8 cellular contexts compared by ENCODE assay signal in genomic region chr1:244970236-244970652, GRCh38.
DNase-seq lines count a peak whose midpoint lies in the region; ATAC-seq and TF ChIP-seq lines count a peak whose summit lies in the region.

No MANE protein-coding gene starts in this region.

- no peaks in the 10 kb centered on the region for H3K9me3 ChIP-seq in endodermal cell (ENCODE audit: control insufficient read depth, low read length)
- H3K9me3 ChIP-seq in muscle layer of duodenum (ENCODE audit: control insufficient read depth in 1 of 2, low read length in 2 of 2) = no peaks in the 10 kb centered on the region
- no peaks in the 10 kb centered on the region for H3K9me3 ChIP-seq in suprapubic skin

- peak overlapping the region; percentile 94 for H3K4me3 Mint-ChIP-seq in activated CD4-positive, alpha-beta T cell treated with anti-CD3 and anti-CD28 coated beads, Interleukin-2, amount 10 ng/mL, durations not matched to agents 24 days and 14 days
- H3K4me3 Mint-ChIP-seq in endodermal cell = peak overlapping the region; percentile 83

- no peaks in the 10 kb centered on the region for H3K36me3 Mint-ChIP-seq in activated CD4-positive, alpha-beta T cell treated with anti-CD3 and anti-CD28 coated beads, Interleukin-2, amount 10 ng/mL, durations not matched to agents 24 days and 14 days (ENCODE audit: low read depth)
- H3K36me3 Mint-ChIP-seq in endodermal cell (ENCODE audit: low read depth) = peaks cover 9% of the 10 kb centered on the region

- H3K36me3 ChIP-seq in endodermal cell (ENCODE audit: control insufficient read depth, insufficient read depth, low read length) (no peaks in the 10 kb centered on the region), muscle layer of duodenum (ENCODE audit: control insufficient read depth in 1 of 2, insufficient read depth in 2 of 2, low read length in 2 of 2) (peaks cover 0 to 19% of the 10 kb centered on the region in 2 donors), suprapubic skin (no peaks in the 10 kb centered on the region)

- 0% methylated on average over 4 to 36 of the region's 49 CpGs for WGBS in endodermal cell (ENCODE audit: insufficient coverage in 1 of 2, insufficient read length in 1 of 2), 2 experiments
- no CpG with 5 or more reads among the region's 49 CpGs for WGBS in suprapubic skin

- H3K9ac ChIP-seq in endodermal cell (ENCODE audit: extremely low read depth, low read length, poor library complexity, severe bottlenecking) = peak overlapping the region; percentile 99

- ATAC-seq in GM19025 (IDR thresholded peaks at IDR 0.05; ENCODE audit: low read depth, unreplicated experiment) (peak; percentile 64), HG03159 (IDR thresholded peaks at IDR 0.05; ENCODE audit: unreplicated experiment) (peak; percentile 58)

- H3K4me1 ChIP-seq in endodermal cell (ENCODE audit: control insufficient read depth, insufficient read depth, low read length) (peaks cover 2% of the 10 kb centered on the region), muscle layer of duodenum (ENCODE audit: control insufficient read depth in 1 of 2, insufficient read depth in 2 of 2, low read length in 2 of 2) (peaks cover 3 to 11% of the 10 kb centered on the region in 2 donors), suprapubic skin (peaks cover 13% of the 10 kb centered on the region)

- intact Hi-C loops in activated CD4-positive, alpha-beta T cell treated with anti-CD3 and anti-CD28 coated beads, Interleukin-2, amount 10 ng/mL, durations not matched to agents 24 days and 14 days (cut with micrococcal nuclease) = loop anchor here (1.0 to 10.0 kb wide), 10 partner anchors 51 to 1713 kb away; partner anchors contain the start of genes COX20, HNRNPU, SDCCAG8 and SMYD3

- no peaks in the 10 kb centered on the region for H3K27me3 ChIP-seq in endodermal cell (ENCODE audit: control insufficient read depth, insufficient read depth, low read length, poor library complexity, severe bottlenecking)
- no peaks in the 10 kb centered on the region for H3K27me3 ChIP-seq in muscle layer of duodenum (ENCODE audit: low read depth, low read length)
- no peaks in the 10 kb centered on the region for H3K27me3 ChIP-seq in suprapubic skin

- peak overlapping the region; percentile 99 for H3K27ac Mint-ChIP-seq in activated CD4-positive, alpha-beta T cell treated with anti-CD3 and anti-CD28 coated beads, Interleukin-2, amount 10 ng/mL, durations not matched to agents 24 days and 14 days
- H3K27ac Mint-ChIP-seq in endodermal cell = peak overlapping the region; percentile 99

- TF ChIP-seq CTCF in endodermal cell (conservative IDR thresholded peaks at IDR 0.05) (no peak), suprapubic skin (IDR thresholded peaks at IDR 0.05) (no peak)

- no peak for TF ChIP-seq EP300 in suprapubic skin (IDR thresholded peaks at IDR 0.05)

- peak overlapping the region; percentile 82 for H3K4me3 ChIP-seq in endodermal cell (ENCODE audit: low read length)
- peak overlapping the region; percentile 66 to 77 for H3K4me3 ChIP-seq in muscle layer of duodenum (ENCODE audit: low read depth in 1 of 2, low read length in 2 of 2)
- H3K4me3 ChIP-seq in suprapubic skin = peak overlapping the region; percentile 84

- DNase-seq in AML-193 (lab: John Stamatoyannopoulos, UW) (peak; percentile 34 to 74), NCI-H2227 treated with DMSO at 0.1 percent for 48 hours (lab: John Stamatoyannopoulos, UW) (peak; percentile 93), endodermal cell (peak; percentile 96), suprapubic skin (ENCODE audit: low spot score in 2 of 2) (peak; percentile 86 to 88)
- peak; percentile 91 for DNase-seq in activated CD4-positive, alpha-beta T cell treated with anti-CD3 and anti-CD28 coated beads, Interleukin-2, amount 10 ng/mL, durations not matched to agents 24 days and 14 days

- peak overlapping the region; percentile 100 for H3K27ac ChIP-seq in endodermal cell (ENCODE audit: low read depth, low read length)
- H3K27ac ChIP-seq in muscle layer of duodenum (ENCODE audit: low read length) = peak overlapping the region; percentile 98
- H3K27ac ChIP-seq in suprapubic skin = peak overlapping the region; percentile 99

- H3K4me1 Mint-ChIP-seq in activated CD4-positive, alpha-beta T cell treated with anti-CD3 and anti-CD28 coated beads, Interleukin-2, amount 10 ng/mL, durations not matched to agents 24 days and 14 days = peaks cover 17% of the 10 kb centered on the region
- H3K4me1 Mint-ChIP-seq in endodermal cell = peaks cover 31% of the 10 kb centered on the region

- peaks cover 3% of the 10 kb centered on the region for H3K27me3 Mint-ChIP-seq in activated CD4-positive, alpha-beta T cell treated with anti-CD3 and anti-CD28 coated beads, Interleukin-2, amount 10 ng/mL, durations not matched to agents 24 days and 14 days
- H3K27me3 Mint-ChIP-seq in endodermal cell (ENCODE audit: insufficient read depth) = no peaks in the 10 kb centered on the region

- TF ChIP-seq POLR2A in suprapubic skin (IDR thresholded peaks at IDR 0.05) = peak; percentile 2 to 21

- no peaks in the 10 kb centered on the region for H3K9me3 Mint-ChIP-seq in activated CD4-positive, alpha-beta T cell treated with anti-CD3 and anti-CD28 coated beads, Interleukin-2, amount 10 ng/mL, durations not matched to agents 24 days and 14 days
- no peaks in the 10 kb centered on the region for H3K9me3 Mint-ChIP-seq in endodermal cell

Comparison
In these comparisons a context has a peak if more than half of its experiments do, and no peak if none do; other contexts are left out.
1. Peak in every context shown above with its lines: DNase-seq, ATAC-seq, H3K4me3 ChIP-seq and H3K27ac ChIP-seq.